Comparison of ENCODE assay signal across 16 cellular contexts in the genomic region with DNA sequence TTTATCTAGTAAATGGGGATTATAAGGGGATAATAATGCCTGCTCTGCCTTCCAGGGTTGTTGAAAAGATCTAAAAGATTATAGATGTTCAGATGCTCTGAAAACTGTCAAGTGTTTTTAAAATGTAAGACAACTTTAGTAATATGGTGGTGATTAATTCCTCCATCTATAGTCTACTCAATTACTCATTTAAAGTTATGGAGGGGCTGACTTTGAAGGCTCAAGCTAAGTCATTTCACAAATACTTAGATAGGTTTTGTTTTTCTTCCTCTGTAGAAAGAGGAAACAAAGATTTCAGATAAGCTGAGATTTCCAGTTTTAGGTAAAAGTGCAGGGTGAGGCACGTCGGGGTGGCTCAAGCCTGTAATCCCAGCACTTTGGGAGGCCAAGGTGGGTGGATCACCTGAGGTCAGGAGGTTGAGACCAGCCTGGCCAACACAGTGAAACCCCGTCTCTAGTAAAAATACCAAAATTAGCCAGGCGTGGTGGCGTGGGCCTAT. TPM values are rescaled to one million over a fixed set of nuclear protein-coding genes. Genes with fewer than 3 reads are reported as not detected.
DNase-seq lines count a peak whose midpoint lies in the region; ATAC-seq and TF ChIP-seq lines count a peak whose summit lies in the region.
"Had no signal": no experiment of that assay in that cellular context is flagged by ENCODE, and none has a peak within 500 bp of the region (broad histone marks: within the 10 kb centered on the region; RNA-seq: fewer than 3 reads in every experiment).

No MANE protein-coding gene starts in this region.

- no peak overlapping the region for H3K9ac ChIP-seq in HUES6 (ENCODE audit: low read length)

- H3K36me3 Mint-ChIP-seq in WTC11 (peaks cover 43% of the 10 kb centered on the region), progenitor cell of endocrine pancreas (ENCODE audit: insufficient read depth) (no peaks in the 10 kb centered on the region)

- peaks cover 13% of the 10 kb centered on the region for H3K4me1 ChIP-seq in HUES6 (ENCODE audit: control insufficient read depth, insufficient read depth, low read length)

- ATAC-seq in WTC11: no peak

- POLR2A ChIA-PET in WTC11 (lab: Charles Lee): interaction anchor here (0.7 kb wide), 1 partner anchor 103 kb away, joined by 4 read pairs; no protein-coding TSS in a partner anchor

- no peaks in the 10 kb centered on the region for H3K27me3 Mint-ChIP-seq in WTC11 (ENCODE audit: low read depth)
- no peaks in the 10 kb centered on the region for H3K27me3 Mint-ChIP-seq in progenitor cell of endocrine pancreas

- no peaks in the 10 kb centered on the region for H3K9me3 ChIP-seq in HUES6 (ENCODE audit: control insufficient read depth, insufficient read depth, low read depth, low read length)

- H3K27ac Mint-ChIP-seq in WTC11: peak overlapping the region; percentile 69
- peak overlapping the region; percentile 45 for H3K27ac Mint-ChIP-seq in progenitor cell of endocrine pancreas

- peaks cover 34% of the 10 kb centered on the region for H3K36me3 ChIP-seq in HUES6 (ENCODE audit: control insufficient read depth, insufficient read depth, low read length)

- H3K4me1 Mint-ChIP-seq in WTC11: peaks cover 38% of the 10 kb centered on the region
- peaks cover 3% of the 10 kb centered on the region for H3K4me1 Mint-ChIP-seq in progenitor cell of endocrine pancreas (ENCODE audit: low read depth)

- H3K9me3 Mint-ChIP-seq in WTC11: peaks cover 5% of the 10 kb centered on the region
- H3K9me3 Mint-ChIP-seq in progenitor cell of endocrine pancreas (ENCODE audit: low read depth): no peaks in the 10 kb centered on the region

- H3K4me3 ChIP-seq in GM12865 (ENCODE audit: low read depth, low read length): no peak overlapping the region
- no peak overlapping the region for H3K4me3 ChIP-seq in HUES6 (ENCODE audit: low read depth, low read length)

- H3K27me3 ChIP-seq in HUES6 (ENCODE audit: control insufficient read depth, insufficient read depth, low read length): no peaks in the 10 kb centered on the region

- CTCF ChIA-PET in WTC11 (lab: Charles Lee): no interaction called here

- TF ChIP-seq CTCF in GM12865 (IDR thresholded peaks at IDR 0.05; ENCODE audit: insufficient read depth, low read depth, low read length, missing control alignments) (no peak), WTC11 (IDR thresholded peaks at IDR 0.05) (no peak), progenitor cell of endocrine pancreas (IDR thresholded peaks at IDR 0.05; ENCODE audit: unreplicated experiment) (no peak)

- in situ Hi-C loops in G401 (cut with HindIII; ENCODE audit: low sequenced_read_pairs): no loop called here

- DNase-seq in GM12865 (ENCODE audit: low read depth): peak; percentile 35
- DNase-seq in WTC11 (ENCODE audit: low spot score): no peak
- DNase-seq in progenitor cell of endocrine pancreas (ENCODE audit: low spot score, unreplicated experiment): no peak
- DNase-seq in G401 (ENCODE audit: low spot score): no peak
- DNase-seq in activated CD4-positive, CD25-positive, alpha-beta regulatory T cell (lab: John Stamatoyannopoulos, UW): no peak
- no peak for DNase-seq in NCI-H1436 treated with DMSO at 0.1 percent for 48 hours (lab: John Stamatoyannopoulos, UW)
- DNase-seq: ACHN, C1 segment of cervical spinal cord, GDM1, HCEC 1CT, MM.1S, NCI-H1105, NCI-H1694 treated with DMSO at 0.1 percent for 48 hours, NCI-H510A, NCI-H774 had no signal

- H3K4me3 Mint-ChIP-seq in WTC11 (no peak overlapping the region), progenitor cell of endocrine pancreas (ENCODE audit: low read depth) (no peak overlapping the region)

- 0 out of 2 replicates have a peak overlapping the region, but pooled peaks have one; percentile 23 for H3K27ac ChIP-seq in HUES6 (ENCODE audit: low read depth, low read length)

TF ChIP-seq in WTC11, 78 proteins besides CTCF, POLR2A, EP300 and RAD21 (continues in another document):
- TF ChIP-seq, protein P1, sequence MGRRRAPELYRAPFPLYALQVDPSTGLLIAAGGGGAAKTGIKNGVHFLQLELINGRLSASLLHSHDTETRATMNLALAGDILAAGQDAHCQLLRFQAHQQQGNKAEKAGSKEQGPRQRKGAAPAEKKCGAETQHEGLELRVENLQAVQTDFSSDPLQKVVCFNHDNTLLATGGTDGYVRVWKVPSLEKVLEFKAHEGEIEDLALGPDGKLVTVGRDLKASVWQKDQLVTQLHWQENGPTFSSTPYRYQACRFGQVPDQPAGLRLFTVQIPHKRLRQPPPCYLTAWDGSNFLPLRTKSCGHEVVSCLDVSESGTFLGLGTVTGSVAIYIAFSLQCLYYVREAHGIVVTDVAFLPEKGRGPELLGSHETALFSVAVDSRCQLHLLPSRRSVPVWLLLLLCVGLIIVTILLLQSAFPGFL (CRISPR knock-in tag; IDR thresholded peaks at IDR 0.05; ENCODE audit: borderline replicate concordance): no peak
- no peak for TF ChIP-seq SP1 (CRISPR knock-in tag; conservative IDR thresholded peaks at IDR 0.05)
- TF ChIP-seq TEAD4 (CRISPR knock-in tag; IDR thresholded peaks at IDR 0.05): no peak
- no peak for TF ChIP-seq ESRRA (CRISPR knock-in tag; IDR thresholded peaks at IDR 0.05; ENCODE audit: borderline replicate concordance)
- TF ChIP-seq SMAD4 (CRISPR knock-in tag; IDR thresholded peaks at IDR 0.05): no peak
- no peak for TF ChIP-seq ZNF232 (CRISPR knock-in tag; IDR thresholded peaks at IDR 0.05)
- TF ChIP-seq ZNF423 (CRISPR knock-in tag; IDR thresholded peaks at IDR 0.05): no peak
- TF ChIP-seq NFATC4 (CRISPR knock-in tag; IDR thresholded peaks at IDR 0.05): no peak
- TF ChIP-seq, protein P2, sequence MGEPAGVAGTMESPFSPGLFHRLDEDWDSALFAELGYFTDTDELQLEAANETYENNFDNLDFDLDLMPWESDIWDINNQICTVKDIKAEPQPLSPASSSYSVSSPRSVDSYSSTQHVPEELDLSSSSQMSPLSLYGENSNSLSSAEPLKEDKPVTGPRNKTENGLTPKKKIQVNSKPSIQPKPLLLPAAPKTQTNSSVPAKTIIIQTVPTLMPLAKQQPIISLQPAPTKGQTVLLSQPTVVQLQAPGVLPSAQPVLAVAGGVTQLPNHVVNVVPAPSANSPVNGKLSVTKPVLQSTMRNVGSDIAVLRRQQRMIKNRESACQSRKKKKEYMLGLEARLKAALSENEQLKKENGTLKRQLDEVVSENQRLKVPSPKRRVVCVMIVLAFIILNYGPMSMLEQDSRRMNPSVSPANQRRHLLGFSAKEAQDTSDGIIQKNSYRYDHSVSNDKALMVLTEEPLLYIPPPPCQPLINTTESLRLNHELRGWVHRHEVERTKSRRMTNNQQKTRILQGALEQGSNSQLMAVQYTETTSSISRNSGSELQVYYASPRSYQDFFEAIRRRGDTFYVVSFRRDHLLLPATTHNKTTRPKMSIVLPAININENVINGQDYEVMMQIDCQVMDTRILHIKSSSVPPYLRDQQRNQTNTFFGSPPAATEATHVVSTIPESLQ (CRISPR knock-in tag; IDR thresholded peaks at IDR 0.05): no peak
- no peak for TF ChIP-seq ZNF396 (CRISPR knock-in tag; IDR thresholded peaks at IDR 0.05; ENCODE audit: borderline replicate concordance)
- TF ChIP-seq RELA (CRISPR knock-in tag; IDR thresholded peaks at IDR 0.05; ENCODE audit: borderline replicate concordance): no peak
- no peak for TF ChIP-seq GABPB1 (CRISPR knock-in tag; IDR thresholded peaks at IDR 0.05)
- TF ChIP-seq, protein P3, sequence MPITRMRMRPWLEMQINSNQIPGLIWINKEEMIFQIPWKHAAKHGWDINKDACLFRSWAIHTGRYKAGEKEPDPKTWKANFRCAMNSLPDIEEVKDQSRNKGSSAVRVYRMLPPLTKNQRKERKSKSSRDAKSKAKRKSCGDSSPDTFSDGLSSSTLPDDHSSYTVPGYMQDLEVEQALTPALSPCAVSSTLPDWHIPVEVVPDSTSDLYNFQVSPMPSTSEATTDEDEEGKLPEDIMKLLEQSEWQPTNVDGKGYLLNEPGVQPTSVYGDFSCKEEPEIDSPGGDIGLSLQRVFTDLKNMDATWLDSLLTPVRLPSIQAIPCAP (CRISPR knock-in tag; IDR thresholded peaks at IDR 0.05): no peak
- TF ChIP-seq, protein P4, sequence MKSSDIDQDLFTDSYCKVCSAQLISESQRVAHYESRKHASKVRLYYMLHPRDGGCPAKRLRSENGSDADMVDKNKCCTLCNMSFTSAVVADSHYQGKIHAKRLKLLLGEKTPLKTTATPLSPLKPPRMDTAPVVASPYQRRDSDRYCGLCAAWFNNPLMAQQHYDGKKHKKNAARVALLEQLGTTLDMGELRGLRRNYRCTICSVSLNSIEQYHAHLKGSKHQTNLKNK (CRISPR knock-in tag; IDR thresholded peaks at IDR 0.05): no peak
- TF ChIP-seq ETV6 (CRISPR knock-in tag; IDR thresholded peaks at IDR 0.05): no peak
- TF ChIP-seq, protein P5, sequence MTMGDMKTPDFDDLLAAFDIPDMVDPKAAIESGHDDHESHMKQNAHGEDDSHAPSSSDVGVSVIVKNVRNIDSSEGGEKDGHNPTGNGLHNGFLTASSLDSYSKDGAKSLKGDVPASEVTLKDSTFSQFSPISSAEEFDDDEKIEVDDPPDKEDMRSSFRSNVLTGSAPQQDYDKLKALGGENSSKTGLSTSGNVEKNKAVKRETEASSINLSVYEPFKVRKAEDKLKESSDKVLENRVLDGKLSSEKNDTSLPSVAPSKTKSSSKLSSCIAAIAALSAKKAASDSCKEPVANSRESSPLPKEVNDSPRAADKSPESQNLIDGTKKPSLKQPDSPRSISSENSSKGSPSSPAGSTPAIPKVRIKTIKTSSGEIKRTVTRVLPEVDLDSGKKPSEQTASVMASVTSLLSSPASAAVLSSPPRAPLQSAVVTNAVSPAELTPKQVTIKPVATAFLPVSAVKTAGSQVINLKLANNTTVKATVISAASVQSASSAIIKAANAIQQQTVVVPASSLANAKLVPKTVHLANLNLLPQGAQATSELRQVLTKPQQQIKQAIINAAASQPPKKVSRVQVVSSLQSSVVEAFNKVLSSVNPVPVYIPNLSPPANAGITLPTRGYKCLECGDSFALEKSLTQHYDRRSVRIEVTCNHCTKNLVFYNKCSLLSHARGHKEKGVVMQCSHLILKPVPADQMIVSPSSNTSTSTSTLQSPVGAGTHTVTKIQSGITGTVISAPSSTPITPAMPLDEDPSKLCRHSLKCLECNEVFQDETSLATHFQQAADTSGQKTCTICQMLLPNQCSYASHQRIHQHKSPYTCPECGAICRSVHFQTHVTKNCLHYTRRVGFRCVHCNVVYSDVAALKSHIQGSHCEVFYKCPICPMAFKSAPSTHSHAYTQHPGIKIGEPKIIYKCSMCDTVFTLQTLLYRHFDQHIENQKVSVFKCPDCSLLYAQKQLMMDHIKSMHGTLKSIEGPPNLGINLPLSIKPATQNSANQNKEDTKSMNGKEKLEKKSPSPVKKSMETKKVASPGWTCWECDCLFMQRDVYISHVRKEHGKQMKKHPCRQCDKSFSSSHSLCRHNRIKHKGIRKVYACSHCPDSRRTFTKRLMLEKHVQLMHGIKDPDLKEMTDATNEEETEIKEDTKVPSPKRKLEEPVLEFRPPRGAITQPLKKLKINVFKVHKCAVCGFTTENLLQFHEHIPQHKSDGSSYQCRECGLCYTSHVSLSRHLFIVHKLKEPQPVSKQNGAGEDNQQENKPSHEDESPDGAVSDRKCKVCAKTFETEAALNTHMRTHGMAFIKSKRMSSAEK (CRISPR knock-in tag; IDR thresholded peaks at IDR 0.05; ENCODE audit: borderline replicate concordance): no peak

RNA-seq across cellular contexts. Expression of a gene that starts 50.5 kb away (rescaled TPM):
- total RNA-seq in WTC11 (2021) (64.7 to 81.2 TPM (median 78.1 TPM) in 3 replicates), progenitor cell of endocrine pancreas (19.5 and 19.7 TPM in 2 replicates)
- total RNA-seq in G401 (2014; rRNA removed; shearing (Covaris generic)): 70.4 and 71.6 TPM in 2 replicates
